16 cellular contexts compared by ENCODE assay signal in the genomic region with DNA sequence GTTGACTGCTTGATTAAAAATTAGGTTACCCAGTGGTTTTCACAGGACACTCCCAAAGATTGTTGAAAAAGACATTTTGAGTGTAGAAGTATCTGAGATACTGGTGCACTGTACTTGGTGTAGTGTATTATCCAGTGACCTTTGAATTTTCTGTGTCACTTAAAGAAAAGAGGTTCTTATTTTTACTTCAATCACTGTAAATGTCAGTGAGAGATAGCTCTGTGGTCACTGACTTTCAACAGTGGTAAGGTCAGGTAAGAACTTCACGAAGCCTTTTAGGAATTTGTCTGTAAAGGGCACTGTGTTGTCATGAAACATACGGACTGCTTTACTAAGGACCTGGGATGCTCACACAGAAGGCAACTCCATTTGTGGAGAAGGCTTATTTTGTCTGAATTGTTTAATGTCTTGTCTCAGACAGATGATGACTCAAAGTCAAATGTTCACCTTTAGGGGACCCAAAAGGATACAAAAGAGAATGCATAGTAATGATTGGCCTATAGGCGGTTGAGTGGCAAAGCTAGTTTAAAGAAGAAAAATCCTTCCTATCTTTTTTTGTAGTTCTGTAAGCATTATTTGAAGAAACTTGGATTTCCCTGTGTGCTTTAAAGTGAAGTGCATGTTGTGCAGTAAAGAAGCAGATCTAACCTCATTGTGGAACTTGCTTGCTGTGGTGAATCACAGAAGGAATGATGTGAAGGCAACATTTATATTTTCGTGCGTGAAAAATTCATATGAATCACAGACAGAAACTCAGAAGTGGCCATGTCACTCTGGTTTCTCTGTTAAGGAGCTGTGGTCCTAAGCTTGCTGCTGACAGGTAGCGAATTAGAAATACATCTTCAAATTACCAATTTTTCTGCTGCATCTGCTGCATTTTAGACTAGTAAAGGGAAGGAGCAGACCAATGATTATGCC. TPM values are rescaled to one million over a fixed set of nuclear protein-coding genes. Genes with fewer than 3 reads are reported as not detected.
DNase-seq lines count a peak whose midpoint lies in the region; ATAC-seq, FAIRE-seq and TF ChIP-seq lines count a peak whose summit lies in the region.
"Had no signal": no experiment of that assay in that cellular context is flagged by ENCODE, and none has a peak within 500 bp of the region (broad histone marks: within the 10 kb centered on the region; RNA-seq: fewer than 3 reads in every experiment).

No MANE protein-coding gene starts in this region.

- no peaks in the 10 kb centered on the region for H3K27me3 ChIP-seq in HAP-1 (ENCODE audit: low read depth)
- H3K27me3 ChIP-seq: uterus had no signal

- H3K27ac Mint-ChIP-seq in activated naive CD8-positive, alpha-beta T cell treated with anti-CD3 and anti-CD28 coated beads, Interleukin-2, amount 50 U/mL, for 24 hours = peak overlapping the region; percentile 72
- peak overlapping the region; percentile 62 to 78 for H3K27ac Mint-ChIP-seq in natural killer cell treated with Interleukin-12 subunit alpha and Interleukin-12 subunit beta and Interleukin-15 and Interleukin-18, amount 100 ng/mL, for 72 hours

- H3K4me1 ChIP-seq in HAP-1 (0 out of 2 replicates have a peak, but pooled peaks cover 3% of the 10 kb centered on the region), kidney (ENCODE audit: control insufficient read depth in 1 of 2, insufficient read depth in 1 of 2, low read depth in 1 of 2, low read length in 2 of 2) (peaks cover 0 to 4% of the 10 kb centered on the region in 2 donors)
- H3K4me1 ChIP-seq: Caco-2, uterus had no signal

- no peaks in the 10 kb centered on the region for H3K27me3 Mint-ChIP-seq in activated naive CD8-positive, alpha-beta T cell treated with anti-CD3 and anti-CD28 coated beads, Interleukin-2, amount 50 U/mL, for 24 hours
- no peaks in the 10 kb centered on the region for H3K27me3 Mint-ChIP-seq in natural killer cell treated with Interleukin-12 subunit alpha and Interleukin-12 subunit beta and Interleukin-15 and Interleukin-18, amount 100 ng/mL, for 72 hours

- no peaks in the 10 kb centered on the region for H3K36me3 ChIP-seq in HAP-1 (replicated peaks)
- H3K36me3 ChIP-seq in kidney (ENCODE audit: control insufficient read depth in 1 of 2, insufficient read depth in 2 of 2, low read length in 2 of 2) = no peaks in the 10 kb centered on the region
- H3K36me3 ChIP-seq: uterus had no signal

- H3K9me3 Mint-ChIP-seq in activated naive CD8-positive, alpha-beta T cell treated with anti-CD3 and anti-CD28 coated beads, Interleukin-2, amount 50 U/mL, for 24 hours = peaks cover 12% of the 10 kb centered on the region
- H3K9me3 Mint-ChIP-seq in natural killer cell treated with Interleukin-12 subunit alpha and Interleukin-12 subunit beta and Interleukin-15 and Interleukin-18, amount 100 ng/mL, for 72 hours = no peaks in the 10 kb centered on the region

- H3K4me3 ChIP-seq in HAP-1 (no peak overlapping the region), kidney (ENCODE audit: low read length in 2 of 2) (no peak overlapping the region)
- H3K4me3 ChIP-seq: uterus had no signal

- in situ Hi-C loops in HAP-1 (cut with MboI; ENCODE audit: low sequenced_read_pairs) = no loop called here

- TF ChIP-seq CTCF in kidney (IDR thresholded peaks at IDR 0.05; ENCODE audit: borderline replicate concordance, extremely low read depth, insufficient read depth) = no peak

- intact Hi-C loops in kidney (cut with DNase I) = no loop called here

- peak; percentile 83 for ATAC-seq in activated naive CD8-positive, alpha-beta T cell treated with anti-CD3 and anti-CD28 coated beads, Interleukin-2, amount 50 U/mL, for 24 hours
- peak in 1 of 2 donors; percentile 6 for ATAC-seq in natural killer cell treated with Interleukin-12 subunit alpha and Interleukin-12 subunit beta and Interleukin-15 and Interleukin-18, amount 100 ng/mL, for 72 hours
- ATAC-seq: left colon had no signal

- peak; percentile 8 for FAIRE-seq in GM19239 (lab: Jason Lieb, UNC)
- no peak for FAIRE-seq in kidney (lab: Jason Lieb, UNC)

- peaks cover 26% of the 10 kb centered on the region for H3K36me3 Mint-ChIP-seq in activated naive CD8-positive, alpha-beta T cell treated with anti-CD3 and anti-CD28 coated beads, Interleukin-2, amount 50 U/mL, for 24 hours (ENCODE audit: low read depth)
- H3K36me3 Mint-ChIP-seq in natural killer cell treated with Interleukin-12 subunit alpha and Interleukin-12 subunit beta and Interleukin-15 and Interleukin-18, amount 100 ng/mL, for 72 hours = no peaks in the 10 kb centered on the region

- H3K4me1 Mint-ChIP-seq in activated naive CD8-positive, alpha-beta T cell treated with anti-CD3 and anti-CD28 coated beads, Interleukin-2, amount 50 U/mL, for 24 hours = peaks cover 80% of the 10 kb centered on the region
- peaks cover 65 to 71% of the 10 kb centered on the region in 2 donors for H3K4me1 Mint-ChIP-seq in natural killer cell treated with Interleukin-12 subunit alpha and Interleukin-12 subunit beta and Interleukin-15 and Interleukin-18, amount 100 ng/mL, for 72 hours (ENCODE audit: low read depth in 2 of 2)

- H3K9ac ChIP-seq in kidney (ENCODE audit: low read length in 2 of 2) = no peak overlapping the region

- peak overlapping the region; percentile 14 for H3K4me3 Mint-ChIP-seq in activated naive CD8-positive, alpha-beta T cell treated with anti-CD3 and anti-CD28 coated beads, Interleukin-2, amount 50 U/mL, for 24 hours
- peak overlapping the region; percentile 14 for H3K4me3 Mint-ChIP-seq in natural killer cell treated with Interleukin-12 subunit alpha and Interleukin-12 subunit beta and Interleukin-15 and Interleukin-18, amount 100 ng/mL, for 72 hours

- peak; percentile 22 for DNase-seq in CD1c-positive myeloid dendritic cell (ENCODE audit: extremely low spot score)
- no peak for DNase-seq in GM19239 (ENCODE audit: insufficient read length, low spot score)
- DNase-seq in activated naive CD8-positive, alpha-beta T cell treated with anti-CD3 and anti-CD28 coated beads, Interleukin-2, amount 50 U/mL, for 24 hours = no peak
- DNase-seq in natural killer cell treated with Interleukin-12 subunit alpha and Interleukin-12 subunit beta and Interleukin-15 and Interleukin-18, amount 100 ng/mL, for 72 hours (ENCODE audit: low spot score) = no peak
- DNase-seq in HAP-1 (ENCODE audit: low spot score in 2 of 2) = no peak
- DNase-seq in kidney = no peak
- no peak for DNase-seq in Kasumi-1 (lab: John Stamatoyannopoulos, UW)
- DNase-seq: activated CD4-positive, alpha-beta T cell treated with anti-CD3 and anti-CD28 coated beads for 4 hours; activated effector memory CD4-positive, alpha-beta T cell treated with anti-CD3 and anti-CD28 coated beads, Interleukin-2, amount 50 U/mL, for 16 hours; Caco-2; H7; head of caudate nucleus; left colon; NCI-H1105 treated with DMSO at 0.1 percent for 48 hours; NCI-H2227 treated with DMSO at 0.1 percent for 48 hours; uterus had no signal

- H3K9me3 ChIP-seq in HAP-1 (no peaks in the 10 kb centered on the region), kidney (ENCODE audit: control insufficient read depth in 1 of 2, low read length in 2 of 2) (no peaks in the 10 kb centered on the region)
- H3K9me3 ChIP-seq: Caco-2 had no signal

- H3K27ac ChIP-seq in kidney (ENCODE audit: low read depth in 2 of 2, low read length in 2 of 2) = no peak overlapping the region
- H3K27ac ChIP-seq: uterus had no signal

RNA-seq across cellular contexts. Expression of a gene that starts 47.3 kb away (rescaled TPM):
- total RNA-seq in natural killer cell treated with Interleukin-12 subunit alpha and Interleukin-12 subunit beta and Interleukin-15 and Interleukin-18, amount 100 ng/mL, for 72 hours = 100 to 1,000 TPM in 1 of 2 donors, 10 to 100 TPM in 1; 51.0 to 100 TPM
- total RNA-seq in kidney = 104 TPM
- 44.6 TPM for polyA plus RNA-seq in kidney (ENCODE audit: insufficient read depth, low read depth, low replicate concordance)
